14 cellular contexts compared by ENCODE assay signal in the genomic region with DNA sequence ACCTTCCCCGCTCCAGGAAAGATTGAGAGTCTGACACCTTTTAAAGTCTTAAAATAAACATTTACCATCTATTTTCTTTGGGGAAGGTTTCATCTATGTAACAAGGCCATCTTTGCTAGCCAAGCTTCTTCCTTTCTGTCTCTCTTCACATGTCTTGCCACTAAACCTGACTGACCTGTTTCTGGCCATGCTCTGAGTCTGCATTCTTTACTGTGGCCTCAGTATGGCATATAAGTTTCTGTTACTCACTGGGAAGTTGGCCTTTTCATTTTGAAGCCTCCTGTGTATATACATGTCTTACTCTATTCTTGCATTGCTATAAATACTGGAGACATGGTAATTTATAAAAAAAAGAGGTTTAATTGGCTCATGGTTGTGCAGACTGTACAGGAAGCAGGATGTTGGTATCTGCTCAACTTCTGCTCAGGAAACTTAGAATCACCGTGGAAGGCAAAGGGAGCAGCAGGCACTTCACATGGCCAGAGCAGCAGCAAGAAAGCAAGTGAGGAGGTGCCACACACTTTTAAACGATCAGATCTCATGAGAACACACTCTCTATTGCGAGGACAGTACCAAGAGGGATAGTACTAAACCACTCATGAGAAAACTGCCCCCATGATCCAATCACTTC. TPM values are rescaled to one million over a fixed set of nuclear protein-coding genes. Genes with fewer than 3 reads are reported as not detected.
A peak's percentile ranks its signal among the peaks of the same experiment; 100 is the strongest.
DNase-seq lines count a peak whose midpoint lies in the region; ATAC-seq and TF ChIP-seq lines count a peak whose summit lies in the region.
"Had no signal": no experiment of that assay in that cellular context is flagged by ENCODE, and none has a peak within 500 bp of the region (broad histone marks: within the 10 kb centered on the region; RNA-seq: fewer than 3 reads in every experiment).

No MANE protein-coding gene starts in this region.

- H3K4me1 Mint-ChIP-seq in activated CD4-positive, alpha-beta T cell treated with anti-CD3 and anti-CD28 coated beads, Interleukin-2, amount 10 ng/mL, durations not matched to agents 24 days and 14 days, result peaks cover 36% of the 10 kb centered on the region
- H3K4me1 Mint-ChIP-seq in central memory CD8-positive, alpha-beta T cell, result peaks cover 13% of the 10 kb centered on the region
- peaks cover 12% of the 10 kb centered on the region for H3K4me1 Mint-ChIP-seq in progenitor cell of endocrine pancreas (ENCODE audit: low read depth)

- TF ChIP-seq CTCF in NB4 (IDR thresholded peaks at IDR 0.05; ENCODE audit: low read depth, low read length) (no peak), progenitor cell of endocrine pancreas (IDR thresholded peaks at IDR 0.05; ENCODE audit: unreplicated experiment) (no peak), GM10248 (IDR thresholded peaks at IDR 0.05; ENCODE audit: control extremely low read depth, extremely low read depth, low read depth, missing control alignments) (no peak)

- POLR2A ChIA-PET in GM10248 (lab: Yijun Ruan, JAX), result no interaction called here

- peak; percentile 60 for DNase-seq in activated CD4-positive, alpha-beta T cell treated with anti-CD3 and anti-CD28 coated beads, Interleukin-2, amount 10 ng/mL, durations not matched to agents 24 days and 14 days
- DNase-seq in activated CD4-positive, alpha-beta T cell treated with anti-CD3 and anti-CD28 coated beads, Interleukin-2, amount 50 U/mL, for 4 hours, result no peak
- DNase-seq in NB4 (ENCODE audit: low read depth) (peak; percentile 26), progenitor cell of endocrine pancreas (ENCODE audit: low spot score, unreplicated experiment) (no peak), GM10248 (ENCODE audit: extremely low spot score) (no peak)
- no peak for DNase-seq in central memory CD8-positive, alpha-beta T cell (ENCODE audit: low spot score in 2 of 2)
- DNase-seq: GM23248, Karpas-422, NCI-H524 treated with DMSO at 0.1 percent for 48 hours, spleen had no signal

- CTCF ChIA-PET in GM10248 (lab: Yijun Ruan, JAX), result interaction anchor here (0.8 kb wide), 1 partner anchor 16 kb away, joined by 3 read pairs; no protein-coding TSS in a partner anchor

- H3K4me3 ChIP-seq in NB4 (ENCODE audit: low read depth, low read length), result no peak overlapping the region
- H3K4me3 ChIP-seq: esophagus muscularis mucosa, GM23248, SJSA1, spleen had no signal

- no peaks in the 10 kb centered on the region for H3K9me3 Mint-ChIP-seq in activated CD4-positive, alpha-beta T cell treated with anti-CD3 and anti-CD28 coated beads, Interleukin-2, amount 10 ng/mL, durations not matched to agents 24 days and 14 days
- H3K9me3 Mint-ChIP-seq in central memory CD8-positive, alpha-beta T cell, result no peaks in the 10 kb centered on the region
- H3K9me3 Mint-ChIP-seq in progenitor cell of endocrine pancreas (ENCODE audit: low read depth), result no peaks in the 10 kb centered on the region

- peak overlapping the region; percentile 1 for H3K4me3 Mint-ChIP-seq in activated CD4-positive, alpha-beta T cell treated with anti-CD3 and anti-CD28 coated beads, Interleukin-2, amount 10 ng/mL, durations not matched to agents 24 days and 14 days
- no peak overlapping the region for H3K4me3 Mint-ChIP-seq in central memory CD8-positive, alpha-beta T cell
- no peak overlapping the region for H3K4me3 Mint-ChIP-seq in progenitor cell of endocrine pancreas (ENCODE audit: low read depth)

- H3K27ac Mint-ChIP-seq in activated CD4-positive, alpha-beta T cell treated with anti-CD3 and anti-CD28 coated beads, Interleukin-2, amount 10 ng/mL, durations not matched to agents 24 days and 14 days, result peak overlapping the region; percentile 90
- H3K27ac Mint-ChIP-seq in central memory CD8-positive, alpha-beta T cell (ENCODE audit: low read depth), result peak overlapping the region; percentile 74
- peak overlapping the region; percentile 65 for H3K27ac Mint-ChIP-seq in progenitor cell of endocrine pancreas

- no peaks in the 10 kb centered on the region for H3K27me3 Mint-ChIP-seq in activated CD4-positive, alpha-beta T cell treated with anti-CD3 and anti-CD28 coated beads, Interleukin-2, amount 10 ng/mL, durations not matched to agents 24 days and 14 days
- no peaks in the 10 kb centered on the region for H3K27me3 Mint-ChIP-seq in central memory CD8-positive, alpha-beta T cell
- H3K27me3 Mint-ChIP-seq in progenitor cell of endocrine pancreas, result peaks cover 87% of the 10 kb centered on the region

- intact Hi-C loops in activated CD4-positive, alpha-beta T cell treated with anti-CD3 and anti-CD28 coated beads, Interleukin-2, amount 10 ng/mL, durations not matched to agents 24 days and 14 days (cut with micrococcal nuclease), result loop anchor here (10.0 kb wide), 2 partner anchors 111 to 751 kb away; a partner anchor contains a TSS

- ATAC-seq in central memory CD8-positive, alpha-beta T cell (replicated peaks; ENCODE audit: extremely low read depth, poor library complexity, severe bottlenecking), result no peak
- ATAC-seq in GM21390 (IDR thresholded peaks at IDR 0.05; ENCODE audit: unreplicated experiment), result no peak
- ATAC-seq in HG03097 (IDR thresholded peaks at IDR 0.05; ENCODE audit: low FRiP score, unreplicated experiment), result no peak

- peaks cover 43% of the 10 kb centered on the region for H3K36me3 Mint-ChIP-seq in activated CD4-positive, alpha-beta T cell treated with anti-CD3 and anti-CD28 coated beads, Interleukin-2, amount 10 ng/mL, durations not matched to agents 24 days and 14 days (ENCODE audit: low read depth)
- H3K36me3 Mint-ChIP-seq in central memory CD8-positive, alpha-beta T cell (ENCODE audit: insufficient read depth), result peaks cover 5% of the 10 kb centered on the region
- H3K36me3 Mint-ChIP-seq in progenitor cell of endocrine pancreas (ENCODE audit: insufficient read depth), result peaks cover 21% of the 10 kb centered on the region

- TF ChIP-seq POLR2A in NB4 (IDR thresholded peaks at IDR 0.05; ENCODE audit: extremely low read depth, insufficient read length), result no peak

RNA-seq across cellular contexts. Expression of a gene that starts 48.1 kb away (rescaled TPM):
- total RNA-seq in activated CD4-positive, alpha-beta T cell treated with anti-CD3 and anti-CD28 coated beads, Interleukin-2, amount 10 ng/mL, durations not matched to agents 24 days and 14 days, result not detected in 2 replicates
- total RNA-seq in progenitor cell of endocrine pancreas, result not detected in 2 replicates
- total RNA-seq: esophagus muscularis mucosa, GM23248, SJSA1, spleen had no signal

Comparison
In these comparisons a context has a peak if more than half of its experiments do, and no peak if none do; other contexts are left out.
1. DNase-seq: peak in activated CD4-positive, alpha-beta T cell treated with anti-CD3 and anti-CD28 coated beads, Interleukin-2, amount 10 ng/mL, durations not matched to agents 24 days and 14 days (single experiment) and NB4 (single experiment); none in activated CD4-positive, alpha-beta T cell treated with anti-CD3 and anti-CD28 coated beads, Interleukin-2, amount 50 U/mL, for 4 hours (0 of 2), central memory CD8-positive, alpha-beta T cell (0 of 2), progenitor cell of endocrine pancreas (single experiment) and GM10248 (single experiment).
2. Peak in every context shown above with its lines, with median percentiles within 50 percentile points of each other: H3K27ac Mint-ChIP-seq.